8 cellular contexts compared by ENCODE assay signal in genomic region chr1:145892486-145893087, GRCh38. TPM values are rescaled to one million over a fixed set of nuclear protein-coding genes. Genes with fewer than 3 reads are reported as not detected.
DNase-seq lines count a peak whose midpoint lies in the region; ATAC-seq and TF ChIP-seq lines count a peak whose summit lies in the region.

No MANE protein-coding gene starts in this region.

- H3K4me1 Mint-ChIP-seq in endothelial cell (ENCODE audit: unreplicated experiment) = peaks cover 40% of the 10 kb centered on the region
- peaks cover 39% of the 10 kb centered on the region for H3K4me1 Mint-ChIP-seq in nephron progenitor cell

- peak; percentile 50 for DNase-seq in PC-3
- DNase-seq in endothelial cell (ENCODE audit: low spot score) = no peak
- DNase-seq in nephron progenitor cell = no peak
- no peak for DNase-seq in NOMO-1 treated with dmso at 0.1 percent for 144 hours (lab: John Stamatoyannopoulos, UW; ENCODE audit: unreplicated experiment)
- DNase-seq in mucosa of descending colon = no peak
- no peak for DNase-seq in NCI-H1694 (lab: John Stamatoyannopoulos, UW)

- H3K27me3 Mint-ChIP-seq in endothelial cell (ENCODE audit: unreplicated experiment) = peaks cover 2% of the 10 kb centered on the region
- H3K27me3 Mint-ChIP-seq in nephron progenitor cell (ENCODE audit: low read depth, poor library complexity) = peaks cover 19% of the 10 kb centered on the region

- H3K4me3 Mint-ChIP-seq in endothelial cell (ENCODE audit: unreplicated experiment) (peak overlapping the region; percentile 66), nephron progenitor cell (peak overlapping the region; percentile 59)

- H3K27me3 ChIP-seq in ACC112 (ENCODE audit: insufficient read depth, low read length) (no peaks in the 10 kb centered on the region), PC-3 (ENCODE audit: low read length) (no peaks in the 10 kb centered on the region)

- peak overlapping the region; percentile 95 for H3K27ac ChIP-seq in ACC112 (ENCODE audit: low read depth, low read length)
- H3K27ac ChIP-seq in PC-3 (ENCODE audit: low read length) = peak overlapping the region; percentile 95

- H3K4me2 ChIP-seq in PC-3 (ENCODE audit: low read length) = peak overlapping the region; percentile 75

- H3K36me3 Mint-ChIP-seq in endothelial cell (ENCODE audit: low read depth, unreplicated experiment) (peaks cover 12% of the 10 kb centered on the region), nephron progenitor cell (ENCODE audit: low read depth) (no peaks in the 10 kb centered on the region)

- H3K36me3 ChIP-seq in ACC112 (ENCODE audit: insufficient read depth, low read length) (no peaks in the 10 kb centered on the region), PC-3 (ENCODE audit: low read depth, low read length) (no peaks in the 10 kb centered on the region), mucosa of descending colon (ENCODE audit: low read depth) (no peaks in the 10 kb centered on the region)

- H3K4me1 ChIP-seq in ACC112 (ENCODE audit: control insufficient read depth, insufficient read depth, low read length, unreplicated experiment) (peaks cover 29% of the 10 kb centered on the region), PC-3 (ENCODE audit: insufficient read depth, low read length) (peaks cover 41% of the 10 kb centered on the region), mucosa of descending colon (ENCODE audit: low read depth) (peaks cover 12% of the 10 kb centered on the region)

- H3K27ac Mint-ChIP-seq in endothelial cell (ENCODE audit: unreplicated experiment) = peak overlapping the region; percentile 99
- peak overlapping the region; percentile 80 for H3K27ac Mint-ChIP-seq in nephron progenitor cell

- CTCF ChIA-PET in PC-3 (lab: Charles Lee) = interaction anchor here (0.6 to 2.4 kb wide), 10 partner anchors 16 to 145 kb away, joined by 4 to 35 read pairs (median 8); partner anchors contain the start of genes ANKRD34A, ITGA10, NUDT17 and PIAS3

- BruUV-seq in PC-3 (replicated peaks; lab: Mats Ljungman, UMichigan) = TSS peak; percentile 96

- H3K4me3 ChIP-seq in ACC112 (ENCODE audit: low read depth, low read length) = peak overlapping the region; percentile 25
- H3K4me3 ChIP-seq in PC-3 (ENCODE audit: low read length) = peak overlapping the region; percentile 44
- H3K4me3 ChIP-seq in mucosa of descending colon = no peak overlapping the region

- no peaks in the 10 kb centered on the region for H3K9me2 ChIP-seq in PC-3 (replicated peaks; ENCODE audit: low read length)

- H3K79me2 ChIP-seq in ACC112 (ENCODE audit: control insufficient read depth, insufficient read depth, low read length, unreplicated experiment) (no peaks in the 10 kb centered on the region), PC-3 (ENCODE audit: low read length) (no peaks in the 10 kb centered on the region)

- no peaks in the 10 kb centered on the region for H3K9me3 Mint-ChIP-seq in endothelial cell (ENCODE audit: unreplicated experiment)
- H3K9me3 Mint-ChIP-seq in nephron progenitor cell = no peaks in the 10 kb centered on the region

- intact Hi-C loops in PC-3 (cut with micrococcal nuclease) (loop anchor here (1.0 kb wide), 5 partner anchors 18 to 121 kb away; partner anchors contain the start of genes ITGA10, LIX1L and PIAS3), mucosa of descending colon (cut with DNase I, micrococcal nuclease) (loop anchor here in 1 of 2 donors (10.0 kb wide), 1 partner anchor 122 kb away; no protein-coding TSS in a partner anchor)

- POLR2A ChIA-PET in PC-3 (lab: Charles Lee; ENCODE audit: unreplicated experiment) = interaction anchor here (0.6 to 1.5 kb wide), 6 partner anchors 15 to 35 kb away, joined by 3 to 6 read pairs (median 4); partner anchors contain the start of gene RBM8A

- H3K9ac ChIP-seq in PC-3 (ENCODE audit: low read length) = peak overlapping the region; percentile 74

- H3K9me3 ChIP-seq in PC-3 (ENCODE audit: low read length) (no peaks in the 10 kb centered on the region), mucosa of descending colon (no peaks in the 10 kb centered on the region)

- no peaks in the 10 kb centered on the region for H4K20me1 ChIP-seq in PC-3 (ENCODE audit: low read length)

- H2AFZ ChIP-seq in ACC112 (ENCODE audit: low read length, unreplicated experiment) (no peak overlapping the region), PC-3 (ENCODE audit: low read length) (peak overlapping the region; percentile 14; the same call in 1 of the 2 replicates)

- H3F3A ChIP-seq in PC-3 (ENCODE audit: low read length, unreplicated experiment) = peaks cover 10% of the 10 kb centered on the region

- ATAC-seq in PC-3 (peak; percentile 7), mucosa of descending colon (no peak), HG03159 (IDR thresholded peaks at IDR 0.05; ENCODE audit: unreplicated experiment) (no peak)

- TF ChIP-seq CTCF in PC-3 (conservative IDR thresholded peaks at IDR 0.05; ENCODE audit: low read depth, low read length) = no peak
- TF ChIP-seq CTCF in endothelial cell (IDR thresholded peaks at IDR 0.05; ENCODE audit: unreplicated experiment) = no peak
- no peak for TF ChIP-seq CTCF in nephron progenitor cell (IDR thresholded peaks at IDR 0.05)
- TF ChIP-seq CTCF in mucosa of descending colon (IDR thresholded peaks at IDR 0.05) = no peak

RNA-seq across cellular contexts. Expression of gene ANKRD35, which starts 6.9 kb away (rescaled TPM):
- total RNA-seq in PC-3 (2014; rRNA removed) (0.07 and 0.40 TPM in 2 replicates), endothelial cell (ENCODE audit: unreplicated experiment) (not detected), mucosa of descending colon (1 to 10 TPM in 1 of 3 donors, under 1 TPM in 2; 0.26 to 5.6 (median 0.99) TPM)

RNA-seq across cellular contexts. Expression of gene ITGA10, which starts 17.3 kb away (rescaled TPM):
- 0.81 and 1.9 TPM in 2 replicates for total RNA-seq in PC-3 (2014; rRNA removed)
- 6.1 TPM for total RNA-seq in endothelial cell (ENCODE audit: unreplicated experiment)
- 1 to 10 TPM in 1 of 3 donors, under 1 TPM in 2; 0.61 to 2.5 (median 0.87) TPM for total RNA-seq in mucosa of descending colon

RNA-seq across cellular contexts. Expression of gene PEX11B, which starts 25.9 kb away (rescaled TPM):
- 27.4 and 31.3 TPM in 2 replicates for total RNA-seq in PC-3 (2014; rRNA removed)
- 34.0 TPM for total RNA-seq in endothelial cell (ENCODE audit: unreplicated experiment)
- total RNA-seq in mucosa of descending colon = 10 to 100 TPM; 25.5 to 34.8 (median 33.3) TPM

RNA-seq across cellular contexts. Expression of gene PIAS3, which starts 33.7 kb away (rescaled TPM):
- total RNA-seq in PC-3 (2014; rRNA removed) = 25.2 and 27.2 TPM in 2 replicates
- total RNA-seq in endothelial cell (ENCODE audit: unreplicated experiment) = 38.8 TPM
- 10 to 100 TPM; 11.6 to 26.6 (median 14.8) TPM for total RNA-seq in mucosa of descending colon

RNA-seq across cellular contexts. Expression of gene RBM8A, which starts 34.7 kb away (rescaled TPM):
- 459 and 482 TPM in 2 replicates for total RNA-seq in PC-3 (2014; rRNA removed)
- 213 TPM for total RNA-seq in endothelial cell (ENCODE audit: unreplicated experiment)
- total RNA-seq in mucosa of descending colon = 10 to 100 TPM; 82.3 to 94.5 (median 93.9) TPM
